Comparison of ENCODE assay signal across 37 cellular contexts in the genomic region with DNA sequence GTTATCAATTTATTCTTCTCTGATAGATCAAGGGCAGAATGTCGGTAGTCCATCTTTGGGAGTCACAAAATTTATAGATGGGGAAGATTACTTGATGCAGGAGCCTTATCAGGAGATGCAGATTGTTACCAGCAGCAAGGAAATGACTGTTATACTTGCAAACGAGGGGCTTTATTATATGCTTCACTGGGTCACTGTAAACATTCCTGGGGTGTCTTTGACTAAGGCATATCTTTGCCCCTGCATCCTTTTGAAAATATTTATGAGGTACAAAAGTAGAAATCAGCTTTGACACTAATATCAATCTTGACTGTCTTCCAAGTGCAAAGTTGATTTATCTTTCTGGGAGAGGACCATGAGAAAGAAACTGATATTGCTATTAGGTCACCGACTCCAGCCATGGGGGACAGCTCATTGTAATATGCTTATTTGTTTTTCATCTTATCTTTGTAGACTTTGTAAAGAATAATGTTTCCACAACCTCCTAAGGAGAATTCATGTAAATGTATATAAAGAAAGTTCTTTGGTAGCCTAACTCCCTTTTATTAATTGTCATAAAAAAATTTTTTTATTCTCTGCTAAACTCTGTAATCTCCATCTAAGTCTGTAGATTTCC.
"Had no signal": no experiment of that assay in that cellular context is flagged by ENCODE, and none has a peak within 500 bp of the region (broad histone marks: within the 10 kb centered on the region; RNA-seq: fewer than 3 reads in every experiment).

No MANE protein-coding gene starts in this region.

- H3K27ac ChIP-seq: body of pancreas, breast epithelium, Peyer's patch, SJSA1, VCaP had no signal

- H3K9me3 ChIP-seq: body of pancreas, breast epithelium, Peyer's patch, SJSA1 had no signal

- H3K4me1 ChIP-seq: body of pancreas, breast epithelium, Peyer's patch, SJSA1 had no signal

- H3K27me3 ChIP-seq: body of pancreas, breast epithelium, Peyer's patch, SJSA1 had no signal

- H3K36me3 ChIP-seq: breast epithelium, Peyer's patch, SJSA1 had no signal

- DNase-seq: activated B cell treated with CpG ODN at 0.5 μM for 24 hours; activated CD4-positive, alpha-beta memory T cell treated with anti-CD3 and anti-CD28 coated beads for 36 hours; activated CD4-positive, alpha-beta T cell treated with anti-CD3 and anti-CD28 coated beads for 4 hours; activated CD4-positive, alpha-beta T cell treated with anti-CD3 and anti-CD28 coated beads, Interleukin-2, amount 50 U/mL, for 1 hour; activated CD4-positive, CD25-positive, alpha-beta regulatory T cell treated with anti-CD3 and anti-CD28 coated beads, Interleukin-2, amount 50 U/mL, for 72 hours; activated CD8-positive, alpha-beta memory T cell treated with anti-CD3 and anti-CD28 coated beads, Interleukin-2, amount 50 U/mL, for 4 hours; activated effector memory CD4-positive, alpha-beta T cell treated with anti-CD3 and anti-CD28 coated beads, Interleukin-2, amount 50 U/mL, for 16 hours; activated naive CD4-positive, alpha-beta T cell; activated naive CD4-positive, alpha-beta T cell treated with anti-CD3 and anti-CD28 coated beads, Interleukin-2, amount 50 U/mL, for 16 hours; activated naive CD8-positive, alpha-beta T cell treated with anti-CD3 and anti-CD28 coated beads for 36 hours; activated T-cell treated with anti-CD3 and anti-CD28 coated beads for 4 hours; activated T-cell treated with anti-CD3 and anti-CD28 coated beads, Interleukin-2, amount 50 U/mL, for 48 hours; amniotic stem cell; aorta; body of pancreas; Kasumi-1; KG1; MM.1S; NCI-H1092 treated with DMSO at 0.1 percent for 48 hours; NCI-H146; NCI-H187; NCI-H2029 treated with DMSO at 0.1 percent for 48 hours; NCI-H2107; NCI-H2171; NCI-H510A; PC-3; Peyer's patch; RPMI8226; SHP77 treated with DMSO at 0.1 percent for 48 hours; SW 1271; T-helper 1 cell; T-helper 2 cell; T-helper 9 cell had no signal

- ATAC-seq: activated T-helper 17 cell treated with anti-CD3 and anti-CD28 coated beads, Interleukin-2, amount 50 U/mL, for 72 hours; body of pancreas; PC-3 had no signal

- H3K4me3 ChIP-seq: body of pancreas, breast epithelium, Peyer's patch, SJSA1 had no signal
